ENCODE assay signal across 8 cellular contexts in the genomic region with DNA sequence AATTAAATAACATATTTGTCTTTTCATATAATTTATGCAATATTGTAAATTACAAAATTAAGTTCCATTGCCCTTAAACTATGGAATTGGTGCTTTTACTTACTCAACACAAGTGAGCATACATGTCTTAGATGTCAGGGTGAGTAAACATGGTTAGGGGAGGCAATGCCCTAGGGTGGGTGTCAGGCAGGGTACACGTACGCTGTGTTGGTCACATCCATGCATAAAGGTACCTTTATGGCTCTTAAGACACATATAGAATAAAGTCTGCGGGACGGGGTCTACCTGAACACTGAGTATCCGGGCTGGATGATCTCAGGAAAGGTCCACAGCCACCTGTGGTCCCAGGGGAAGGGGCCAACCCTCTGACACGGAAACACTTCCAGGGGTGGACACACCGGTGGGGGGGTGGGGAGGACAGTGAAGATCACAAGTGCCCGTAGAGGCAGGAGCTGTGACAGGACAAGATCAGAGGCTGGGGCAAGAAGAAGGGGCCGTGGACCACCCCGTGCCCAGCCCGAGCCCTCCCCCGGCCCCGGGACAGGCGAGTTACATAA. TPM values are rescaled to one million over a fixed set of nuclear protein-coding genes. Genes with fewer than 3 reads are reported as not detected.
DNase-seq lines count a peak whose midpoint lies in the region; ATAC-seq and TF ChIP-seq lines count a peak whose summit lies in the region.

No MANE protein-coding gene starts in this region.

- H3K4me3 ChIP-seq in DND-41 (ENCODE audit: low read depth in 1 of 2, low read length in 2 of 2) (peak overlapping the region; percentile 88 to 92), left ventricle myocardium inferior (peak overlapping the region; percentile 98), skin epidermis (peak overlapping the region; percentile 87 to 100 (median 97))

- no peaks in the 10 kb centered on the region for H3K9me3 Mint-ChIP-seq in activated T-helper 2 cell treated with anti-CD3 and anti-CD28 coated beads, Interferon-gamma antibody, Interleukin-2, Interleukin-4, amounts not matched to agents 10 μg/mL and 5 μg/mL and 100 μg/mL, durations not matched to agents 14 hours and 24 hours and 36 hours

- ATAC-seq in DND-41 (ENCODE audit: insufficient read depth, low read depth) (peak; percentile 32), GM21526 (IDR thresholded peaks at IDR 0.05; ENCODE audit: low FRiP score, unreplicated experiment) (peak; percentile 8)

- H3K9me3 ChIP-seq in DND-41 (ENCODE audit: insufficient read depth, low read length, severe bottlenecking) (no peaks in the 10 kb centered on the region), KOPT-K1 (ENCODE audit: insufficient read depth, low read length, poor library complexity, severe bottlenecking) (no peaks in the 10 kb centered on the region), left ventricle myocardium inferior (replicated peaks) (no peaks in the 10 kb centered on the region)

- peak overlapping the region; percentile 96 for H3K4me2 ChIP-seq in DND-41 (ENCODE audit: insufficient read depth, low read length)

- H3K27me3 ChIP-seq in DND-41 (ENCODE audit: insufficient read depth, low read length, poor library complexity) (no peaks in the 10 kb centered on the region), left ventricle myocardium inferior (ENCODE audit: low read depth) (no peaks in the 10 kb centered on the region)

- peaks cover 7% of the 10 kb centered on the region; the same call in 1 of the 2 replicates for H4K20me1 ChIP-seq in DND-41 (ENCODE audit: insufficient read depth, low read length)

- H3K27me3 Mint-ChIP-seq in activated T-helper 2 cell treated with anti-CD3 and anti-CD28 coated beads, Interferon-gamma antibody, Interleukin-2, Interleukin-4, amounts not matched to agents 10 μg/mL and 5 μg/mL and 100 μg/mL, durations not matched to agents 14 hours and 24 hours and 36 hours (ENCODE audit: low read depth), result peaks cover 13% of the 10 kb centered on the region

- H3K4me3 Mint-ChIP-seq in activated T-helper 2 cell treated with anti-CD3 and anti-CD28 coated beads, Interferon-gamma antibody, Interleukin-2, Interleukin-4, amounts not matched to agents 10 μg/mL and 5 μg/mL and 100 μg/mL, durations not matched to agents 14 hours and 24 hours and 36 hours (ENCODE audit: low read depth), result peak overlapping the region; percentile 89

- peak overlapping the region; percentile 80 for H3K27ac Mint-ChIP-seq in activated T-helper 2 cell treated with anti-CD3 and anti-CD28 coated beads, Interferon-gamma antibody, Interleukin-2, Interleukin-4, amounts not matched to agents 10 μg/mL and 5 μg/mL and 100 μg/mL, durations not matched to agents 14 hours and 24 hours and 36 hours

- DNase-seq in DND-41, result peak; percentile 51
- DNase-seq in activated T-helper 2 cell treated with anti-CD3 and anti-CD28 coated beads, Interferon-gamma antibody, Interleukin-2, Interleukin-4, amounts not matched to agents 10 μg/mL and 5 μg/mL and 100 μg/mL, durations not matched to agents 14 hours and 24 hours and 36 hours (ENCODE audit: low spot score), result no peak
- peak; percentile 40 for DNase-seq in left ventricle myocardium inferior
- no peak for DNase-seq in ureter (ENCODE audit: low spot score)
- DNase-seq in H4 (ENCODE audit: low spot score), result no peak

- H3K4me1 ChIP-seq in DND-41 (ENCODE audit: insufficient read depth, low read length), result peaks cover 44% of the 10 kb centered on the region
- H3K4me1 ChIP-seq in left ventricle myocardium inferior, result peaks cover 43% of the 10 kb centered on the region

- peaks cover 2% of the 10 kb centered on the region; the same call in 1 of the 2 replicates for H3K36me3 ChIP-seq in DND-41 (ENCODE audit: insufficient read depth, low read length)
- H3K36me3 ChIP-seq in KOPT-K1 (ENCODE audit: insufficient read depth, low read length), result peaks cover 7% of the 10 kb centered on the region
- H3K36me3 ChIP-seq in left ventricle myocardium inferior, result no peaks in the 10 kb centered on the region

- H2AFZ ChIP-seq in DND-41 (ENCODE audit: low read depth, low read length), result peak overlapping the region; percentile 100

- peaks cover under 1% of the 10 kb centered on the region for H3K36me3 Mint-ChIP-seq in activated T-helper 2 cell treated with anti-CD3 and anti-CD28 coated beads, Interferon-gamma antibody, Interleukin-2, Interleukin-4, amounts not matched to agents 10 μg/mL and 5 μg/mL and 100 μg/mL, durations not matched to agents 14 hours and 24 hours and 36 hours (ENCODE audit: low read depth)

- peaks cover 57% of the 10 kb centered on the region for H3K79me2 ChIP-seq in DND-41 (ENCODE audit: insufficient read depth, low read length)

- H3K4me1 Mint-ChIP-seq in activated T-helper 2 cell treated with anti-CD3 and anti-CD28 coated beads, Interferon-gamma antibody, Interleukin-2, Interleukin-4, amounts not matched to agents 10 μg/mL and 5 μg/mL and 100 μg/mL, durations not matched to agents 14 hours and 24 hours and 36 hours (ENCODE audit: low read depth), result peaks cover 25% of the 10 kb centered on the region

- intact Hi-C loops in activated T-helper 2 cell treated with anti-CD3 and anti-CD28 coated beads, Interferon-gamma antibody, Interleukin-2, Interleukin-4, amounts not matched to agents 10 μg/mL and 5 μg/mL and 100 μg/mL, durations not matched to agents 14 hours and 24 hours and 36 hours (cut with micrococcal nuclease), result loop anchor here (2.0 to 10.0 kb wide), 4 partner anchors 25 to 243 kb away; a partner anchor contains a TSS
- intact Hi-C loops in left ventricle myocardium inferior (cut with micrococcal nuclease), result no loop called here

- peak overlapping the region; percentile 99 for H3K9ac ChIP-seq in DND-41 (ENCODE audit: low read depth, low read length)

- H3K27ac ChIP-seq in DND-41 (ENCODE audit: low read length) (peak overlapping the region; percentile 97), KOPT-K1 (ENCODE audit: low read depth, low read length, poor library complexity, severe bottlenecking) (peak overlapping the region; percentile 96), left ventricle myocardium inferior (replicated peaks) (peak overlapping the region; percentile 95), skin epidermis (peak overlapping the region in 20 of 21 experiments; percentile 56 to 91 (median 82))

- TF ChIP-seq CTCF in DND-41 (IDR thresholded peaks at IDR 0.05; ENCODE audit: borderline replicate concordance, extremely low read depth, low read length, poor library complexity, severe bottlenecking) (no peak), left ventricle myocardium inferior (IDR thresholded peaks at IDR 0.05; ENCODE audit: borderline replicate concordance) (no peak)

RNA-seq across cellular contexts. Expression of a gene that starts 0.7 kb away (rescaled TPM):
- 9.7 and 12.7 TPM in 2 replicates for total RNA-seq in activated T-helper 2 cell treated with anti-CD3 and anti-CD28 coated beads, Interferon-gamma antibody, Interleukin-2, Interleukin-4, amounts not matched to agents 10 μg/mL and 5 μg/mL and 100 μg/mL, durations not matched to agents 14 hours and 24 hours and 36 hours
- total RNA-seq in left ventricle myocardium inferior (19.5 TPM), ureter (2.7 TPM)
- total RNA-seq in H4 (2014; rRNA removed; shearing (Covaris generic)), result 7.9 and 10.7 TPM in 2 replicates

Comparison
In these comparisons a context has a peak if more than half of its experiments do, and no peak if none do; other contexts are left out.
1. DNase-seq: peak in DND-41 (single experiment) and left ventricle myocardium inferior (single experiment); none in activated T-helper 2 cell treated with anti-CD3 and anti-CD28 coated beads, Interferon-gamma antibody, Interleukin-2, Interleukin-4, amounts not matched to agents 10 μg/mL and 5 μg/mL and 100 μg/mL, durations not matched to agents 14 hours and 24 hours and 36 hours (single experiment), ureter (single experiment) and H4 (single experiment).
2. Peak in every context shown above with its lines, with median percentiles within 50 percentile points of each other: H3K27ac ChIP-seq and H3K4me3 ChIP-seq.